ENCODE assay signal across 23 cellular contexts in genomic region chr1:93997756-93998155, GRCh38.
"Had no signal": no experiment of that assay in that cellular context is flagged by ENCODE, and none has a peak within 500 bp of the region (broad histone marks: within the 10 kb centered on the region; RNA-seq: fewer than 3 reads in every experiment).

No MANE protein-coding gene starts in this region.

- H3K27ac ChIP-seq: epithelial cell of prostate, gastrocnemius medialis, left lung, pancreas, sigmoid colon, stomach, tibial nerve, upper lobe of left lung, uterus had no signal

- H3K27me3 ChIP-seq: gastrocnemius medialis, left lung, pancreas, sigmoid colon, tibial nerve, upper lobe of left lung, uterus had no signal

- H3K4me3 ChIP-seq: gastrocnemius medialis, left lung, pancreas, sigmoid colon, stomach, tibial nerve, upper lobe of left lung, uterus had no signal

- H3K9me3 ChIP-seq: gastrocnemius medialis, left lung, pancreas, sigmoid colon, stomach, tibial nerve, upper lobe of left lung, uterus had no signal

- DNase-seq: effector CD8-positive, alpha-beta T cell; endodermal cell; foreskin fibroblast; gastrocnemius medialis; head of caudate nucleus; left cardiac atrium; left lung; naive thymus-derived CD8-positive, alpha-beta T cell; nephron progenitor cell; nucleus accumbens; pancreas; retina; sigmoid colon; stimulated activated CD4-positive, alpha-beta T cell treated with anti-CD3 and anti-CD28 coated beads, Interleukin-2, amount 100 ng/mL, for 24 hours; stimulated activated CD4-positive, alpha-beta T cell treated with anti-CD3 and anti-CD28 coated beads, Interleukin-4, amount 100 ng/mL, for 24 hours; stimulated activated naive CD4-positive, alpha-beta T cell treated with Interleukin-2 at 50 U/mL for 16 hours; stomach; upper lobe of left lung; uterus had no signal

- ATAC-seq: esophagus mucosa; gastrocnemius medialis; left cardiac atrium; left lung; naive thymus-derived CD8-positive, alpha-beta T cell; pancreas; stimulated activated effector memory CD8-positive, alpha-beta T cell treated with anti-CD3 and anti-CD28 coated beads, Interleukin-12 subunit alpha, Interleukin-12 subunit beta, amount 100 ng/mL, for 72 hours had no signal

- H3K36me3 ChIP-seq: gastrocnemius medialis, left lung, pancreas, sigmoid colon, stomach, tibial nerve, upper lobe of left lung, uterus had no signal

- H3K4me1 ChIP-seq: gastrocnemius medialis, left lung, pancreas, sigmoid colon, stomach, tibial nerve, upper lobe of left lung, uterus had no signal
